8 cellular contexts compared by ENCODE assay signal in genomic region chr5:177317959-177318377, GRCh38. TPM values are rescaled to one million over a fixed set of nuclear protein-coding genes. Genes with fewer than 3 reads are reported as not detected.
A peak's percentile ranks its signal among the peaks of the same experiment; 100 is the strongest.
DNase-seq lines count a peak whose midpoint lies in the region; ATAC-seq and TF ChIP-seq lines count a peak whose summit lies in the region.

No MANE protein-coding gene starts in this region.

- H3K36me3 ChIP-seq in MM.1S (replicated peaks; ENCODE audit: insufficient read depth, low read length) = no peaks in the 10 kb centered on the region
- H3K36me3 ChIP-seq in cardiac muscle cell = no peaks in the 10 kb centered on the region
- H3K36me3 ChIP-seq in psoas muscle (ENCODE audit: insufficient read depth in 1 of 2, low read depth in 1 of 2) = peaks cover 0 to 9% of the 10 kb centered on the region in 2 donors

- no peaks in the 10 kb centered on the region for H3K27me3 ChIP-seq in MM.1S (replicated peaks; ENCODE audit: insufficient read depth, low read length)
- no peaks in the 10 kb centered on the region for H3K27me3 ChIP-seq in cardiac muscle cell
- no peaks in the 10 kb centered on the region for H3K27me3 ChIP-seq in psoas muscle (ENCODE audit: insufficient read depth in 3 of 3, low read length in 2 of 3)

- DNase-seq in GF-D8 (lab: John Stamatoyannopoulos, UW) (peak; percentile 28), MM.1S (peak; percentile 77), SKM-1 treated with dmso at 0.1 percent for 144 hours (lab: John Stamatoyannopoulos, UW; ENCODE audit: unreplicated experiment) (peak; percentile 61), cardiac muscle cell (ENCODE audit: low read depth in 1 of 2, low spot score in 1 of 2) (peak; percentile 83 to 86), psoas muscle (peak; percentile 62 to 75)
- DNase-seq in activated naive CD8-positive, alpha-beta T cell treated with anti-CD3 and anti-CD28 coated beads for 36 hours = peak; percentile 71

- no peak overlapping the region for H3K27ac Mint-ChIP-seq in activated naive CD8-positive, alpha-beta T cell treated with anti-CD3 and anti-CD28 coated beads for 36 hours

- no peaks in the 10 kb centered on the region for H4K20me1 ChIP-seq in MM.1S (ENCODE audit: insufficient read depth, low read length)

- ATAC-seq in psoas muscle (peak; percentile 64 to 77 (median 70)), HG03280 (IDR thresholded peaks at IDR 0.05; ENCODE audit: unreplicated experiment) (no peak), GM21515 (IDR thresholded peaks at IDR 0.05; ENCODE audit: unreplicated experiment) (no peak)

- H3K4me1 ChIP-seq in MM.1S (ENCODE audit: low read length) (no peaks in the 10 kb centered on the region), cardiac muscle cell (ENCODE audit: low read depth) (no peaks in the 10 kb centered on the region), psoas muscle (peaks cover 2% of the 10 kb centered on the region)

- H3K27ac ChIP-seq in MM.1S (ENCODE audit: low read length) = no peak overlapping the region
- H3K27ac ChIP-seq in cardiac muscle cell = no peak overlapping the region
- H3K27ac ChIP-seq in psoas muscle = no peak overlapping the region

- no peaks in the 10 kb centered on the region for H3K27me3 Mint-ChIP-seq in activated naive CD8-positive, alpha-beta T cell treated with anti-CD3 and anti-CD28 coated beads for 36 hours

- peaks cover 20% of the 10 kb centered on the region for H3K4me1 Mint-ChIP-seq in activated naive CD8-positive, alpha-beta T cell treated with anti-CD3 and anti-CD28 coated beads for 36 hours

- no peaks in the 10 kb centered on the region for H3K9me3 ChIP-seq in MM.1S (replicated peaks; ENCODE audit: insufficient read depth, low read length)
- no peaks in the 10 kb centered on the region for H3K9me3 ChIP-seq in cardiac muscle cell (ENCODE audit: low read depth)
- H3K9me3 ChIP-seq in psoas muscle = no peaks in the 10 kb centered on the region

- peaks cover 5% of the 10 kb centered on the region; the same call in 1 of the 2 replicates for H3F3A ChIP-seq in MM.1S (ENCODE audit: insufficient read depth, low read length)

- no peak overlapping the region for H3K9ac ChIP-seq in MM.1S (ENCODE audit: low read length)

- no peaks in the 10 kb centered on the region for H3K9me2 ChIP-seq in MM.1S (replicated peaks; ENCODE audit: insufficient read depth, low read length)

- H2AFZ ChIP-seq in MM.1S (ENCODE audit: low read length) = no peak overlapping the region

- intact Hi-C loops in psoas muscle (cut with DNase I) = loop anchor here (2.0 to 10.0 kb wide), 3 partner anchors 49 to 139 kb away; no protein-coding TSS in a partner anchor

- peaks cover 3% of the 10 kb centered on the region for H3K9me3 Mint-ChIP-seq in activated naive CD8-positive, alpha-beta T cell treated with anti-CD3 and anti-CD28 coated beads for 36 hours

- peak; percentile 96 for TF ChIP-seq CTCF in MM.1S (IDR thresholded peaks at IDR 0.05; ENCODE audit: low read length)
- peak; percentile 90 for TF ChIP-seq CTCF in cardiac muscle cell (IDR thresholded peaks at IDR 0.05; ENCODE audit: low read depth, low read length)
- TF ChIP-seq CTCF in psoas muscle (IDR thresholded peaks at IDR 0.05) = peak; percentile 86

- no peaks in the 10 kb centered on the region for H3K79me2 ChIP-seq in MM.1S (ENCODE audit: low read length)

- peaks cover 8% of the 10 kb centered on the region for H3K36me3 Mint-ChIP-seq in activated naive CD8-positive, alpha-beta T cell treated with anti-CD3 and anti-CD28 coated beads for 36 hours

- no peak overlapping the region for H3K4me3 Mint-ChIP-seq in activated naive CD8-positive, alpha-beta T cell treated with anti-CD3 and anti-CD28 coated beads for 36 hours

- no peak overlapping the region for H3K4me2 ChIP-seq in MM.1S (ENCODE audit: low read depth, low read length)

- WGBS in psoas muscle, 3 donors = 32 to 40% (median 33%) methylated on average over 7 of the region's 7 CpGs

- H3K4me3 ChIP-seq in MM.1S (ENCODE audit: low read length) (no peak overlapping the region), cardiac muscle cell (no peak overlapping the region), psoas muscle (no peak overlapping the region)

RNA-seq across cellular contexts. Expression of gene MXD3, which starts 6.3 kb away (rescaled TPM):
- 10 to 100 TPM; 14.7 to 17.3 TPM for total RNA-seq in activated naive CD8-positive, alpha-beta T cell treated with anti-CD3 and anti-CD28 coated beads for 36 hours
- total RNA-seq in cardiac muscle cell = 15.2 and 112 TPM in 2 replicates
- polyA plus RNA-seq in cardiac muscle cell = 7.3 and 50.5 TPM in 2 replicates
- 1 to 10 TPM; 2.3 to 4.2 (median 2.8) TPM for total RNA-seq in psoas muscle
- polyA plus RNA-seq in psoas muscle = 1 to 10 TPM in 2 of 3 donors, under 1 TPM in 1; 0.80 to 2.1 (median 1.3) TPM

RNA-seq across cellular contexts. Expression of gene PRELID1, which starts 14.4 kb away (rescaled TPM):
- total RNA-seq in activated naive CD8-positive, alpha-beta T cell treated with anti-CD3 and anti-CD28 coated beads for 36 hours = 100 to 1,000 TPM; 311 to 315 TPM
- total RNA-seq in cardiac muscle cell = 86.0 and 156 TPM in 2 replicates
- 134 and 185 TPM in 2 replicates for polyA plus RNA-seq in cardiac muscle cell
- 10 to 100 TPM; 19.9 to 66.8 (median 44.3) TPM for total RNA-seq in psoas muscle
- polyA plus RNA-seq in psoas muscle = 100 to 1,000 TPM in 1 of 3 donors, 10 to 100 TPM in 2; 44.3 to 201 (median 56.8) TPM

RNA-seq across cellular contexts. Expression of gene RAB24, which starts 14.4 kb away (rescaled TPM):
- total RNA-seq in activated naive CD8-positive, alpha-beta T cell treated with anti-CD3 and anti-CD28 coated beads for 36 hours = 10 to 100 TPM; 26.8 to 29.9 TPM
- total RNA-seq in cardiac muscle cell (69.2 and 94.7 TPM in 2 replicates), psoas muscle (10 to 100 TPM; 14.9 to 21.1 (median 20.1) TPM)
- polyA plus RNA-seq in cardiac muscle cell (70.7 and 81.5 TPM in 2 replicates), psoas muscle (10 to 100 TPM; 29.4 to 38.2 (median 37.4) TPM)

RNA-seq across cellular contexts. Expression of gene LMAN2, which starts 33.5 kb away (rescaled TPM):
- 10 to 100 TPM; 91.5 to 92.1 TPM for total RNA-seq in activated naive CD8-positive, alpha-beta T cell treated with anti-CD3 and anti-CD28 coated beads for 36 hours
- total RNA-seq in cardiac muscle cell (163 and 198 TPM in 2 replicates), psoas muscle (10 to 100 TPM; 28.7 to 55.8 (median 43.1) TPM)
- polyA plus RNA-seq in cardiac muscle cell (213 and 261 TPM in 2 replicates), psoas muscle (100 to 1,000 TPM; 103 to 193 (median 162) TPM)

RNA-seq across cellular contexts. Expression of gene RGS14, which starts 39.8 kb away (rescaled TPM):
- 10 to 100 TPM; 38.9 to 41.2 TPM for total RNA-seq in activated naive CD8-positive, alpha-beta T cell treated with anti-CD3 and anti-CD28 coated beads for 36 hours
- total RNA-seq in cardiac muscle cell (68.1 and 139 TPM in 2 replicates), psoas muscle (10 to 100 TPM in 3 of 4 donors, 1 to 10 TPM in 1; 5.5 to 23.2 (median 10.5) TPM)
- polyA plus RNA-seq in cardiac muscle cell (33.6 and 76.5 TPM in 2 replicates), psoas muscle (10 to 100 TPM in 1 of 3 donors, 1 to 10 TPM in 2; 3.6 to 10.0 (median 6.7) TPM)

Comparison
In these comparisons a context has a peak if more than half of its experiments do, and no peak if none do; other contexts are left out.
1. DNase-seq: peak in every context shown above with its lines; median percentile 84 in cardiac muscle cell; 77 in MM.1S; 71 in activated naive CD8-positive, alpha-beta T cell treated with anti-CD3 and anti-CD28 coated beads for 36 hours; 68 in psoas muscle; 61 in SKM-1 treated with dmso at 0.1 percent for 144 hours; 28 in GF-D8.
2. ATAC-seq: peak in psoas muscle (4 of 4); none in HG03280 (single experiment) and GM21515 (single experiment).
3. Peak in every context shown above with its lines, with median percentiles within 50 percentile points of each other: CTCF ChIP-seq.